ENCODE assay signal across 18 cellular contexts in the genomic region with DNA sequence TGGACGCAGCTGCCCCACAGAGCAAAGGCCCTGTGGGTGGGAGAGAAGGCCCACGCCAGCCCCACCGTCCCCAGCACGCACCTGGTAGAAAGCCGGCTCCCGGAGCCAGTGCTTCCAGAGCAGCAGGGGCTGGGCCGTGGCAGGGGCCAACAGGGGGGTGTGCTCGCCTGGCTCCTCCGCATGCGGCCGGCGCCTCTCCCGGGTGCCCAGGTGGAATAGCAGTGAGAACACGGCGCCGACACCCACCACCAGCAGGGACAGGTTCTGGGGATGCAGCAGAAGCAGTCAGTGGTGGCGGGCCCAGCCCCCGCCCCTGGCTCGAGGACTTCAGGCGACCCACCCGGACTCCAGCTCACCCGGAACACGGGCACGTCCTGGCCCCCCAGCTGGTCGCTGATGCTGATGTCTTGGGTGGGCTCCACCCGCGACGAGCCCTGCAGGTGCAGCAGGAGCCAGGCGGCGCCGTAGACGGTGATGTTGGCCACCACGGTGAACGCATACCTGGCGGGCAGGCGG. TPM values are rescaled to one million over a fixed set of nuclear protein-coding genes. Genes with fewer than 3 reads are reported as not detected.
A peak's percentile ranks its signal among the peaks of the same experiment; 100 is the strongest.
DNase-seq lines count a peak whose midpoint lies in the region; ATAC-seq and TF ChIP-seq lines count a peak whose summit lies in the region.
"Had no signal": no experiment of that assay in that cellular context is flagged by ENCODE, and none has a peak within 500 bp of the region (broad histone marks: within the 10 kb centered on the region; RNA-seq: fewer than 3 reads in every experiment).

No MANE protein-coding gene starts in this region.

- no peak overlapping the region for H3K4me2 ChIP-seq in MM.1S (ENCODE audit: low read depth, low read length)
- H3K4me2 ChIP-seq: BLaER1 treated with 17β-estradiol and CSF1 and Interleukin-3, amounts not matched to agents 10 nM and 100 nM had no signal

- H3F3A ChIP-seq in MM.1S (ENCODE audit: insufficient read depth, low read length), result no peaks in the 10 kb centered on the region; the same call in 1 of the 2 replicates

- intact Hi-C loops in CD8-positive, alpha-beta T cell (cut with DNase I, micrococcal nuclease), result loop anchor here (5.0 to 10.0 kb wide), 3 partner anchors 39 to 159 kb away; a partner anchor contains a TSS
- intact Hi-C loops in spleen (cut with DNase I; ENCODE audit: low total_unique reads) (no loop called here), ascending aorta (cut with DNase I) (loop anchor here (5.0 kb wide), 1 partner anchor 154 kb away; a partner anchor contains a TSS)

- no peak overlapping the region for H3K4me3 Mint-ChIP-seq in CD8-positive, alpha-beta T cell

- 87 to 90% (median 87%) methylated on average over 3 to 36 of the region's 36 CpGs for WGBS in spleen, 5 donors

- H3K9me3 ChIP-seq in CD8-positive, alpha-beta T cell (ENCODE audit: low read length), result no peaks in the 10 kb centered on the region
- no peaks in the 10 kb centered on the region for H3K9me3 ChIP-seq in spleen
- no peaks in the 10 kb centered on the region for H3K9me3 ChIP-seq in MM.1S (replicated peaks; ENCODE audit: insufficient read depth, low read length)
- no peaks in the 10 kb centered on the region for H3K9me3 ChIP-seq in ascending aorta
- H3K9me3 ChIP-seq: BLaER1 treated with 17β-estradiol and CSF1 and Interleukin-3, amounts not matched to agents 10 nM and 100 nM; Caco-2; SJCRH30 had no signal

- no peak for TF ChIP-seq POLR2A in spleen (IDR thresholded peaks at IDR 0.05)

- H4K20me1 ChIP-seq in MM.1S (ENCODE audit: insufficient read depth, low read length), result no peaks in the 10 kb centered on the region

- H3K4me1 Mint-ChIP-seq in CD8-positive, alpha-beta T cell (ENCODE audit: low read depth), result peaks cover 17% of the 10 kb centered on the region

- H3K9me2 ChIP-seq in MM.1S (replicated peaks; ENCODE audit: insufficient read depth, low read length), result no peaks in the 10 kb centered on the region

- H3K9ac ChIP-seq in MM.1S (ENCODE audit: low read length), result no peak overlapping the region
- H3K9ac ChIP-seq: GM23248 had no signal

- CTCF ChIA-PET in CD8-positive, alpha-beta T cell (lab: Charles Lee), result interaction anchor here (1.3 to 4.4 kb wide), 4 partner anchors 7 to 38 kb away, joined by 3 to 43 read pairs (median 4); a partner anchor contains a TSS

- H3K36me3 ChIP-seq in CD8-positive, alpha-beta T cell (ENCODE audit: insufficient read depth, low read length), result peaks cover 12% of the 10 kb centered on the region
- peaks cover 0 to 85% (median 42%) of the 10 kb centered on the region in 6 donors for H3K36me3 ChIP-seq in spleen
- H3K36me3 ChIP-seq in MM.1S (replicated peaks; ENCODE audit: insufficient read depth, low read length), result no peaks in the 10 kb centered on the region
- peaks cover 16 to 20% of the 10 kb centered on the region in 2 donors for H3K36me3 ChIP-seq in ascending aorta

- H3K36me3 Mint-ChIP-seq in CD8-positive, alpha-beta T cell, result peaks cover 37% of the 10 kb centered on the region

- no peak overlapping the region for H3K27ac ChIP-seq in CD8-positive, alpha-beta T cell (ENCODE audit: low read depth, low read length)
- peak overlapping the region; percentile 10 for H3K27ac ChIP-seq in cingulate gyrus (ENCODE audit: low read depth, low read length)
- peak overlapping the region in 4 of 8 donors; percentile 54 to 76 (median 72) for H3K27ac ChIP-seq in spleen
- H3K27ac ChIP-seq in MM.1S (ENCODE audit: low read length), result no peak overlapping the region
- no peak overlapping the region for H3K27ac ChIP-seq in ascending aorta
- H3K27ac ChIP-seq: BLaER1 treated with 17β-estradiol and CSF1 and Interleukin-3, amounts not matched to agents 10 nM and 100 nM; GM23248; SJCRH30 had no signal

- POLR2A ChIA-PET in CD8-positive, alpha-beta T cell (lab: Charles Lee), result no interaction called here

- ATAC-seq in CD8-positive, alpha-beta T cell, result no peak
- no peak for ATAC-seq in GM18519 (IDR thresholded peaks at IDR 0.05; ENCODE audit: low FRiP score, unreplicated experiment)

- peaks cover 4% of the 10 kb centered on the region for H3K4me1 ChIP-seq in CD8-positive, alpha-beta T cell (ENCODE audit: insufficient read depth, low read length)
- peaks cover 4 to 70% (median 25%) of the 10 kb centered on the region in 6 donors for H3K4me1 ChIP-seq in spleen
- H3K4me1 ChIP-seq in MM.1S (ENCODE audit: low read length), result peaks cover 4% of the 10 kb centered on the region; the same call in 1 of the 2 replicates
- H3K4me1 ChIP-seq in ascending aorta, result peaks cover 3 to 8% of the 10 kb centered on the region in 2 donors
- H3K4me1 ChIP-seq: Caco-2, SJCRH30 had no signal

- no peak overlapping the region for H3K4me3 ChIP-seq in CD8-positive, alpha-beta T cell (ENCODE audit: low read depth, low read length)
- peak overlapping the region in 1 of 8 donors; percentile 50 for H3K4me3 ChIP-seq in spleen
- no peak overlapping the region for H3K4me3 ChIP-seq in MM.1S (ENCODE audit: low read length)
- H3K4me3 ChIP-seq in ascending aorta, result no peak overlapping the region
- H3K4me3 ChIP-seq: BLaER1 treated with 17β-estradiol and CSF1 and Interleukin-3, amounts not matched to agents 10 nM and 100 nM; GM12878; GM23248; SJCRH30 had no signal

- TF ChIP-seq CTCF in CD8-positive, alpha-beta T cell (IDR thresholded peaks at IDR 0.05), result peak; percentile 27
- TF ChIP-seq CTCF in LNCAP (IDR thresholded peaks at IDR 0.05) (peak; percentile 18; the same call in 1 of the 2 replicates), spleen (IDR thresholded peaks at IDR 0.05 in 8 of 11, conservative IDR thresholded peaks at IDR 0.05 in 3 of 11) (peak in 3 of 11 experiments; percentile 4 to 6 (median 4)), MM.1S (IDR thresholded peaks at IDR 0.05; ENCODE audit: low read length) (no peak), ascending aorta (IDR thresholded peaks at IDR 0.05) (no peak)

- no peaks in the 10 kb centered on the region for H3K27me3 ChIP-seq in CD8-positive, alpha-beta T cell (ENCODE audit: insufficient read depth, low read length)
- no peaks in the 10 kb centered on the region for H3K27me3 ChIP-seq in spleen (replicated peaks in 1 of 7)
- no peaks in the 10 kb centered on the region for H3K27me3 ChIP-seq in MM.1S (replicated peaks; ENCODE audit: insufficient read depth, low read length)
- no peaks in the 10 kb centered on the region for H3K27me3 ChIP-seq in ascending aorta
- H3K27me3 ChIP-seq: BLaER1 treated with 17β-estradiol and CSF1 and Interleukin-3, amounts not matched to agents 10 nM and 100 nM; SJCRH30 had no signal

- H3K9me3 Mint-ChIP-seq in CD8-positive, alpha-beta T cell, result no peaks in the 10 kb centered on the region

- no peak for DNase-seq in CD8-positive, alpha-beta T cell
- DNase-seq in spleen (peak; percentile 79), MM.1S (no peak), NCI-H187 treated with DMSO at 0.1 percent for 48 hours (lab: John Stamatoyannopoulos, UW) (no peak), ascending aorta (ENCODE audit: low spot score in 2 of 2) (no peak)
- DNase-seq: NCI-H2029, NCI-H2171 treated with DMSO at 0.1 percent for 48 hours, NCI-H82, RPMI8226 had no signal

- no peak overlapping the region for H2AFZ ChIP-seq in MM.1S (ENCODE audit: low read length)
- H2AFZ ChIP-seq: GM23248 had no signal

- no peak overlapping the region for H3K27ac Mint-ChIP-seq in CD8-positive, alpha-beta T cell

- peaks cover under 1% of the 10 kb centered on the region; the same call in 1 of the 2 replicates for H3K79me2 ChIP-seq in MM.1S (ENCODE audit: low read length)

- no peaks in the 10 kb centered on the region for H3K27me3 Mint-ChIP-seq in CD8-positive, alpha-beta T cell (ENCODE audit: low read depth)

RNA-seq across cellular contexts. Expression of a gene that starts 8.9 kb away (rescaled TPM):
- total RNA-seq in CD8-positive, alpha-beta T cell, result 1 to 10 TPM; 5.2 to 6.4 TPM
- 1 to 10 TPM in 6 of 7 donors, not detected in 1; 2.7 to 7.4 (median 4.8) TPM for total RNA-seq in spleen
- 1 to 10 TPM; 1.2 to 1.5 (median 1.2) TPM for polyA plus RNA-seq in spleen
- total RNA-seq in ascending aorta, result not detected
- total RNA-seq: GM23248, NCI-H460, SJCRH30 had no signal
- polyA plus RNA-seq: GM23248 had no signal

RNA-seq across cellular contexts. Expression of a gene that starts 9.6 kb away (rescaled TPM):
- 10 to 100 TPM; 42.3 to 42.7 TPM for total RNA-seq in CD8-positive, alpha-beta T cell
- total RNA-seq in spleen (100 to 1,000 TPM in 3 of 7 donors, 10 to 100 TPM in 4; 62.8 to 131 (median 98.6) TPM), ascending aorta (133 TPM)
- 10 to 100 TPM; 31.0 to 63.9 (median 37.6) TPM for polyA plus RNA-seq in spleen

RNA-seq across cellular contexts. Expression of a gene that starts 24.9 kb away (rescaled TPM):
- total RNA-seq in CD8-positive, alpha-beta T cell, result 10 to 100 TPM; 32.3 to 37.8 TPM
- total RNA-seq in spleen (10 to 100 TPM; 49.4 to 74.1 (median 62.8) TPM), ascending aorta (149 TPM)
- 10 to 100 TPM; 52.4 to 82.2 (median 71.4) TPM for polyA plus RNA-seq in spleen

RNA-seq across cellular contexts. Expression of a gene that starts 37.5 kb away (rescaled TPM):
- under 1 TPM; 0.19 to 0.49 TPM for total RNA-seq in CD8-positive, alpha-beta T cell
- total RNA-seq in spleen (1 to 10 TPM; 3.4 to 9.2 (median 5.4) TPM), ascending aorta (6.1 TPM)
- 1 to 10 TPM in 1 of 3 donors, under 1 TPM in 2; 0.80 to 2.3 (median 0.96) TPM for polyA plus RNA-seq in spleen
- total RNA-seq: Caco-2, GM12878, GM23248 had no signal
- polyA plus RNA-seq: GM12878 had no signal

RNA-seq across cellular contexts. Expression of a gene that starts 41.7 kb away (rescaled TPM):
- 100 to 1,000 TPM; 130 to 142 TPM for total RNA-seq in CD8-positive, alpha-beta T cell
- total RNA-seq in spleen, result 10 to 100 TPM; 26.4 to 53.6 (median 47.3) TPM
- 10 to 100 TPM in 2 of 3 donors, 1 to 10 TPM in 1; 9.8 to 26.1 (median 11.2) TPM for polyA plus RNA-seq in spleen
- 56.8 TPM for total RNA-seq in ascending aorta

Comparison
In these comparisons a context has a peak if more than half of its experiments do, and no peak if none do; other contexts are left out.
1. CTCF ChIP-seq: peak in CD8-positive, alpha-beta T cell (single experiment) and LNCAP (single experiment); none in MM.1S (single experiment) and ascending aorta (0 of 3).